In genomic region chr10:86815640-86816039, GRCh38 we compare ENCODE assay signal across 1 cellular context.
TF ChIP-seq lines count a peak whose summit lies in the region.

No MANE protein-coding gene starts in this region.

TF ChIP-seq in SK-N-SH, 30 proteins besides CTCF, POLR2A, EP300 and RAD21 (continued from another document):
- no peak for TF ChIP-seq ZBTB33 (IDR thresholded peaks at IDR 0.05; ENCODE audit: borderline replicate concordance, low read depth)
